In the genomic region with DNA sequence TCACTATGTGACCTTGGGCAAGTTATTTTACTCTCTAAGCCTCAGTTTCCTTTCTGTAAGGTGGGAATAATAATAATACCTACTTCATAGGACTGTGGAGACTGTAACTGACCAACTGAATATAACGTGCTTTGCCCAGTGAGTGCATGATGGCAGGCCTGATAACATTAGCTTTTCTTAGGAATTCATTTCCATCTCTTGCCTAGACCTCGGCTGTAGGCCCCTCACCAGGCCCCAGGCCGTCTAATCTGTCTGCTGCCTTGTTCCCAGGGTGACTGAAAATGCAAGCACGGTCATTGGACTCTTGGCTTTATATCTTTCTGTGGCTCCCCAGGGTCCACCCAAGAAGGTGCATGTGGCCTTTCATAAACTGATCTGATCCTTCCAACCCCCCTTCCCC, we compare ENCODE assay signal across 1 cellular context.
TF ChIP-seq lines count a peak whose summit lies in the region.

No MANE protein-coding gene starts in this region.

TF ChIP-seq in SK-N-SH treated with all-trans-retinoic acid at 6 μM for 48 hours, 23 proteins besides CTCF, POLR2A, EP300 and RAD21 (continued from another document):
- TF ChIP-seq, protein P1, sequence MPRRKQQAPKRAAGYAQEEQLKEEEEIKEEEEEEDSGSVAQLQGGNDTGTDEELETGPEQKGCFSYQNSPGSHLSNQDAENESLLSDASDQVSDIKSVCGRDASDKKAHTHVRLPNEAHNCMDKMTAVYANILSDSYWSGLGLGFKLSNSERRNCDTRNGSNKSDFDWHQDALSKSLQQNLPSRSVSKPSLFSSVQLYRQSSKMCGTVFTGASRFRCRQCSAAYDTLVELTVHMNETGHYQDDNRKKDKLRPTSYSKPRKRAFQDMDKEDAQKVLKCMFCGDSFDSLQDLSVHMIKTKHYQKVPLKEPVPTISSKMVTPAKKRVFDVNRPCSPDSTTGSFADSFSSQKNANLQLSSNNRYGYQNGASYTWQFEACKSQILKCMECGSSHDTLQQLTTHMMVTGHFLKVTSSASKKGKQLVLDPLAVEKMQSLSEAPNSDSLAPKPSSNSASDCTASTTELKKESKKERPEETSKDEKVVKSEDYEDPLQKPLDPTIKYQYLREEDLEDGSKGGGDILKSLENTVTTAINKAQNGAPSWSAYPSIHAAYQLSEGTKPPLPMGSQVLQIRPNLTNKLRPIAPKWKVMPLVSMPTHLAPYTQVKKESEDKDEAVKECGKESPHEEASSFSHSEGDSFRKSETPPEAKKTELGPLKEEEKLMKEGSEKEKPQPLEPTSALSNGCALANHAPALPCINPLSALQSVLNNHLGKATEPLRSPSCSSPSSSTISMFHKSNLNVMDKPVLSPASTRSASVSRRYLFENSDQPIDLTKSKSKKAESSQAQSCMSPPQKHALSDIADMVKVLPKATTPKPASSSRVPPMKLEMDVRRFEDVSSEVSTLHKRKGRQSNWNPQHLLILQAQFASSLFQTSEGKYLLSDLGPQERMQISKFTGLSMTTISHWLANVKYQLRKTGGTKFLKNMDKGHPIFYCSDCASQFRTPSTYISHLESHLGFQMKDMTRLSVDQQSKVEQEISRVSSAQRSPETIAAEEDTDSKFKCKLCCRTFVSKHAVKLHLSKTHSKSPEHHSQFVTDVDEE (CRISPR knock-in tag; IDR thresholded peaks at IDR 0.05) = no peak
- TF ChIP-seq ARNTL (CRISPR knock-in tag; IDR thresholded peaks at IDR 0.05; ENCODE audit: borderline replicate concordance, low read depth) (no peak), ISL1 (CRISPR knock-in tag; IDR thresholded peaks at IDR 0.05) (no peak), ESRRG (CRISPR knock-in tag; IDR thresholded peaks at IDR 0.05) (no peak), ZFP3 (CRISPR knock-in tag; IDR thresholded peaks at IDR 0.05) (no peak), GLIS3 (CRISPR knock-in tag; IDR thresholded peaks at IDR 0.05) (no peak), ZNF8 (CRISPR knock-in tag; IDR thresholded peaks at IDR 0.05) (no peak), ZFP30 (CRISPR knock-in tag; IDR thresholded peaks at IDR 0.05) (no peak)
- TF ChIP-seq, protein P2, sequence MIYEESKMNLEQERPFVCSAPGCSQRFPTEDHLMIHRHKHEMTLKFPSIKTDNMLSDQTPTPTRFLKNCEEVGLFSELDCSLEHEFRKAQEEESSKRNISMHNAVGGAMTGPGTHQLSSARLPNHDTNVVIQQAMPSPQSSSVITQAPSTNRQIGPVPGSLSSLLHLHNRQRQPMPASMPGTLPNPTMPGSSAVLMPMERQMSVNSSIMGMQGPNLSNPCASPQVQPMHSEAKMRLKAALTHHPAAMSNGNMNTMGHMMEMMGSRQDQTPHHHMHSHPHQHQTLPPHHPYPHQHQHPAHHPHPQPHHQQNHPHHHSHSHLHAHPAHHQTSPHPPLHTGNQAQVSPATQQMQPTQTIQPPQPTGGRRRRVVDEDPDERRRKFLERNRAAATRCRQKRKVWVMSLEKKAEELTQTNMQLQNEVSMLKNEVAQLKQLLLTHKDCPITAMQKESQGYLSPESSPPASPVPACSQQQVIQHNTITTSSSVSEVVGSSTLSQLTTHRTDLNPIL (CRISPR knock-in tag; IDR thresholded peaks at IDR 0.05; ENCODE audit: low read depth) = no peak
